9 cellular contexts compared by ENCODE assay signal in the genomic region with DNA sequence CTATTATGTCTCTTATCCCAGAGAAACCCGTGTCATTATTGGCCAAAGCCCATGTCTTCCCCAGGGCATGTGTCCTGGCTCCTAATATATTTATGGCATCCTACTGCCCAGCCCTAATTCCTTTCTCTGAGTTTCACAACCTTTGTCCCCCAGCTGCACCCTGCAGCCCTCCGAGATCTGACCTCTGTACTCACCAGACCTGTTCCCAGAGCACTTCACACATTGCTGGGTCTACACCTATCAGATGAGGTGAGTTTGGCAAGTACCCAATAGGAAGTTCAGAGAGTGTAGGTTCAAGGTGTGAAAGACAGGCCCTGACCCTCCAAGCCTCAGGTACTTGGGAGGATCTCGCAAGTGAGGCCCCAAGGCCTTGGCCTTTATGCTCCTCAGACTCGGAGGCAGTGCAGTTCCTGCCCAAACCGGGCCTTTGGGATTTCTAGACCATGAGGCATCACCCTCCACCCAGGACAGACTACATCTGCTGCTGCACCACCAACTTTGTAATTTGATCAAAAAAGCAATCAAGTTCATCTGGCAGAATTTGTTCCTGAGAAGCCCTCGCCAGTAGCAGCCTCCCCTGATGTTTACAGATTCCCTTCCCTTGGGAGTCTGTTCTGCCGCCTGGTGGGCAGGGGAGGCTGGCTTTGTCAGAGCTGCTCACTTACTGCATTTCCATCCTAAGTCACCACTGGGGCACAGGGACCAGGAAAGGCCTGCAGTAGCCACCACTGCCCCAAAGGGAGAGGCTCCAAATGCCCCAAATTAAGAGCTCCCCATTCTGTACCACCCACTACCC. TPM values are rescaled to one million over a fixed set of nuclear protein-coding genes. Genes with fewer than 3 reads are reported as not detected.
DNase-seq lines count a peak whose midpoint lies in the region; ATAC-seq and TF ChIP-seq lines count a peak whose summit lies in the region.
"Had no signal": no experiment of that assay in that cellular context is flagged by ENCODE, and none has a peak within 500 bp of the region (broad histone marks: within the 10 kb centered on the region; RNA-seq: fewer than 3 reads in every experiment).

No MANE protein-coding gene starts in this region.

- H3K27ac Mint-ChIP-seq in CD4-positive, alpha-beta memory T cell: peak overlapping the region; percentile 58 to 93 (median 87)
- peak overlapping the region; percentile 71 to 77 for H3K27ac Mint-ChIP-seq in effector memory CD8-positive, alpha-beta T cell
- no peak overlapping the region for H3K27ac Mint-ChIP-seq in neural crest cell (ENCODE audit: unreplicated experiment)

- no peak overlapping the region for H3K4me3 ChIP-seq in CD4-positive, alpha-beta memory T cell (ENCODE audit: low read length in 2 of 2)

- H3K4me1 ChIP-seq in CD4-positive, alpha-beta memory T cell (ENCODE audit: insufficient read depth, low read length): peaks cover 75% of the 10 kb centered on the region

- peaks cover 46 to 84% (median 71%) of the 10 kb centered on the region in 4 donors for H3K4me1 Mint-ChIP-seq in CD4-positive, alpha-beta memory T cell
- H3K4me1 Mint-ChIP-seq in effector memory CD8-positive, alpha-beta T cell (ENCODE audit: low read depth in 2 of 2): peaks cover 55 to 56% of the 10 kb centered on the region in 2 donors
- peaks cover 28% of the 10 kb centered on the region for H3K4me1 Mint-ChIP-seq in neural crest cell

- ATAC-seq in effector memory CD8-positive, alpha-beta T cell (replicated peaks): no peak
- ATAC-seq in HG03469 (IDR thresholded peaks at IDR 0.05; ENCODE audit: unreplicated experiment): no peak
- ATAC-seq in HG02610 (IDR thresholded peaks at IDR 0.05; ENCODE audit: unreplicated experiment): no peak

- peak; percentile 34 for TF ChIP-seq CTCF in neural crest cell (conservative IDR thresholded peaks at IDR 0.05)

- H3K27ac ChIP-seq in CD4-positive, alpha-beta memory T cell (ENCODE audit: low read depth, low read length): no peak overlapping the region

- H3K4me3 Mint-ChIP-seq in CD4-positive, alpha-beta memory T cell: peak overlapping the region; percentile 83 to 90 (median 88)
- peak overlapping the region; percentile 82 to 84 for H3K4me3 Mint-ChIP-seq in effector memory CD8-positive, alpha-beta T cell
- H3K4me3 Mint-ChIP-seq in neural crest cell: peak overlapping the region; percentile 90

- no peaks in the 10 kb centered on the region for H3K9me3 Mint-ChIP-seq in CD4-positive, alpha-beta memory T cell
- no peaks in the 10 kb centered on the region for H3K9me3 Mint-ChIP-seq in effector memory CD8-positive, alpha-beta T cell
- no peaks in the 10 kb centered on the region for H3K9me3 Mint-ChIP-seq in neural crest cell

- H3K36me3 ChIP-seq in CD4-positive, alpha-beta memory T cell (ENCODE audit: insufficient read depth, low read length): peaks cover 23% of the 10 kb centered on the region

- intact Hi-C loops in CD4-positive, alpha-beta memory T cell (cut with micrococcal nuclease): no loop called here

- POLR2A ChIA-PET in CD4-positive, alpha-beta memory T cell (lab: Charles Lee; ENCODE audit: partially characterized antibody): interaction anchor here (0.8 to 1.5 kb wide), 2 partner anchors 9 to 51 kb away, joined by 4 read pairs; no protein-coding TSS in a partner anchor

- CTCF ChIA-PET in CD4-positive, alpha-beta memory T cell (lab: Charles Lee; ENCODE audit: partially characterized antibody): interaction anchor here (0.6 to 1.4 kb wide), 4 partner anchors 8 to 68 kb away, joined by 3 to 4 read pairs (median 4); no protein-coding TSS in a partner anchor

- no peak for DNase-seq in CD4-positive, alpha-beta memory T cell
- peak; percentile 79 for DNase-seq in NCI-H2171 (lab: John Stamatoyannopoulos, UW)
- DNase-seq in effector memory CD8-positive, alpha-beta T cell: no peak
- DNase-seq in neural crest cell (ENCODE audit: low read depth, low spot score): no peak
- DNase-seq in glomerular visceral epithelial cell (ENCODE audit: extremely low spot score): no peak
- no peak for DNase-seq in stimulated activated CD4-positive, alpha-beta T cell treated with anti-CD3 and anti-CD28 coated beads, Interleukin-15, amount 100 ng/mL, for 24 hours
- DNase-seq: activated effector memory CD4-positive, alpha-beta T cell treated with Interleukin-2 at 50 U/mL for 16 hours had no signal

- H3K36me3 Mint-ChIP-seq in CD4-positive, alpha-beta memory T cell: peaks cover 20 to 56% of the 10 kb centered on the region in 2 donors
- H3K36me3 Mint-ChIP-seq in effector memory CD8-positive, alpha-beta T cell (ENCODE audit: insufficient read depth): peaks cover 21% of the 10 kb centered on the region
- no peaks in the 10 kb centered on the region for H3K36me3 Mint-ChIP-seq in neural crest cell (ENCODE audit: low read depth)

- no peaks in the 10 kb centered on the region for H3K27me3 Mint-ChIP-seq in CD4-positive, alpha-beta memory T cell
- no peaks in the 10 kb centered on the region for H3K27me3 Mint-ChIP-seq in effector memory CD8-positive, alpha-beta T cell
- peaks cover 11% of the 10 kb centered on the region for H3K27me3 Mint-ChIP-seq in neural crest cell (ENCODE audit: low read depth)

- no peaks in the 10 kb centered on the region for H3K27me3 ChIP-seq in CD4-positive, alpha-beta memory T cell (ENCODE audit: insufficient read depth, low read length)

- no peaks in the 10 kb centered on the region for H3K9me3 ChIP-seq in CD4-positive, alpha-beta memory T cell (ENCODE audit: control insufficient read depth in 1 of 2, low read length in 2 of 2)

RNA-seq across cellular contexts. Expression of gene CAMK2G, which starts 2.2 kb away (rescaled TPM):
- total RNA-seq in CD4-positive, alpha-beta memory T cell: 10 to 100 TPM; 64.3 to 70.4 TPM
- 1 to 10 TPM; 3.8 to 7.8 TPM for polyA plus RNA-seq in CD4-positive, alpha-beta memory T cell
- 25.5 and 25.7 TPM in 2 replicates for total RNA-seq in neural crest cell

RNA-seq across cellular contexts. Expression of gene PLAU, which starts 38.8 kb away (rescaled TPM):
- under 1 TPM; 0.64 to 0.91 TPM for total RNA-seq in CD4-positive, alpha-beta memory T cell
- not detected for polyA plus RNA-seq in CD4-positive, alpha-beta memory T cell
- total RNA-seq in neural crest cell: 3.5 and 4.2 TPM in 2 replicates
